10 cellular contexts compared by ENCODE assay signal in genomic region chr3:195550723-195551122, GRCh38. TPM values are rescaled to one million over a fixed set of nuclear protein-coding genes. Genes with fewer than 3 reads are reported as not detected.
A peak's percentile ranks its signal among the peaks of the same experiment; 100 is the strongest.
DNase-seq lines count a peak whose midpoint lies in the region; ATAC-seq and TF ChIP-seq lines count a peak whose summit lies in the region.
"Had no signal": no experiment of that assay in that cellular context is flagged by ENCODE, and none has a peak within 500 bp of the region (broad histone marks: within the 10 kb centered on the region; RNA-seq: fewer than 3 reads in every experiment).

No MANE protein-coding gene starts in this region.

- in situ Hi-C loops in G401 (cut with HindIII; ENCODE audit: low sequenced_read_pairs): no loop called here

- no peaks in the 10 kb centered on the region for H3K27me3 Mint-ChIP-seq in activated CD8-positive, alpha-beta T cell treated with anti-CD3 and anti-CD28 coated beads, Interleukin-2, amount 10 ng/mL, durations not matched to agents 7 days and 5 days (ENCODE audit: low read depth)
- peaks cover 15% of the 10 kb centered on the region for H3K27me3 Mint-ChIP-seq in progenitor cell of endocrine pancreas

- DNase-seq in Right ventricle myocardium superior (no peak), cardiac septum (ENCODE audit: low spot score) (no peak), left colon (no peak), vagina (ENCODE audit: extremely low spot score in 2 of 2) (no peak), progenitor cell of endocrine pancreas (ENCODE audit: low spot score, unreplicated experiment) (no peak), NCI-H446 (lab: John Stamatoyannopoulos, UW) (no peak), G401 (ENCODE audit: low spot score) (no peak)
- peak; percentile 57 for DNase-seq in activated CD8-positive, alpha-beta T cell treated with anti-CD3 and anti-CD28 coated beads, Interleukin-2, amount 10 ng/mL, durations not matched to agents 7 days and 5 days
- DNase-seq: NCI-H146 had no signal

- peak overlapping the region; percentile 93 for H3K27ac Mint-ChIP-seq in activated CD8-positive, alpha-beta T cell treated with anti-CD3 and anti-CD28 coated beads, Interleukin-2, amount 10 ng/mL, durations not matched to agents 7 days and 5 days
- no peak overlapping the region for H3K27ac Mint-ChIP-seq in progenitor cell of endocrine pancreas

- no peak for TF ChIP-seq POLR2A in vagina (IDR thresholded peaks at IDR 0.05)

- H3K36me3 ChIP-seq in vagina: no peaks in the 10 kb centered on the region
- H3K36me3 ChIP-seq: SJSA1 had no signal

- CTCF ChIA-PET in activated CD8-positive, alpha-beta T cell treated with anti-CD3 and anti-CD28 coated beads, Interleukin-2, amount 10 ng/mL, durations not matched to agents 7 days and 5 days (lab: Charles Lee): interaction anchor here (0.7 to 4.0 kb wide), 11 partner anchors 8 to 868 kb away, joined by 3 to 29 read pairs (median 3); partner anchors contain the start of gene XXYLT1

- H3K9me3 Mint-ChIP-seq in activated CD8-positive, alpha-beta T cell treated with anti-CD3 and anti-CD28 coated beads, Interleukin-2, amount 10 ng/mL, durations not matched to agents 7 days and 5 days (ENCODE audit: insufficient read depth): peaks cover 4% of the 10 kb centered on the region
- no peaks in the 10 kb centered on the region for H3K9me3 Mint-ChIP-seq in progenitor cell of endocrine pancreas (ENCODE audit: low read depth)

- H3K9me3 ChIP-seq in vagina: no peaks in the 10 kb centered on the region
- H3K9me3 ChIP-seq: SJSA1 had no signal

- intact Hi-C loops in Right ventricle myocardium superior (cut with DNase I) (no loop called here), cardiac septum (cut with DNase I) (no loop called here), left colon (cut with DNase I, micrococcal nuclease) (no loop called here), vagina (cut with DNase I) (no loop called here)

- H3K27ac ChIP-seq in vagina: peak overlapping the region; percentile 39
- H3K27ac ChIP-seq: SJSA1 had no signal

- POLR2A ChIA-PET in activated CD8-positive, alpha-beta T cell treated with anti-CD3 and anti-CD28 coated beads, Interleukin-2, amount 10 ng/mL, durations not matched to agents 7 days and 5 days (lab: Charles Lee): interaction anchor here (0.8 to 2.5 kb wide), 10 partner anchors 7 to 279 kb away, joined by 3 to 21 read pairs (median 4); partner anchors contain the start of genes ACAP2, PPP1R2 and XXYLT1

- H3K27me3 ChIP-seq in vagina: no peaks in the 10 kb centered on the region
- H3K27me3 ChIP-seq: SJSA1 had no signal

- peaks cover 30% of the 10 kb centered on the region for H3K4me1 ChIP-seq in vagina

- peaks cover 76% of the 10 kb centered on the region for H3K4me1 Mint-ChIP-seq in activated CD8-positive, alpha-beta T cell treated with anti-CD3 and anti-CD28 coated beads, Interleukin-2, amount 10 ng/mL, durations not matched to agents 7 days and 5 days (ENCODE audit: low read depth)
- peaks cover 17% of the 10 kb centered on the region for H3K4me1 Mint-ChIP-seq in progenitor cell of endocrine pancreas (ENCODE audit: low read depth)

- H3K4me3 ChIP-seq in vagina: no peak overlapping the region
- H3K4me3 ChIP-seq: SJSA1 had no signal

- H3K36me3 Mint-ChIP-seq in activated CD8-positive, alpha-beta T cell treated with anti-CD3 and anti-CD28 coated beads, Interleukin-2, amount 10 ng/mL, durations not matched to agents 7 days and 5 days (ENCODE audit: low read depth): peaks cover 3% of the 10 kb centered on the region
- H3K36me3 Mint-ChIP-seq in progenitor cell of endocrine pancreas (ENCODE audit: insufficient read depth): no peaks in the 10 kb centered on the region

- peak overlapping the region; percentile 65 for H3K4me3 Mint-ChIP-seq in activated CD8-positive, alpha-beta T cell treated with anti-CD3 and anti-CD28 coated beads, Interleukin-2, amount 10 ng/mL, durations not matched to agents 7 days and 5 days
- H3K4me3 Mint-ChIP-seq in progenitor cell of endocrine pancreas (ENCODE audit: low read depth): no peak overlapping the region

- ATAC-seq in Right ventricle myocardium superior (ENCODE audit: poor library complexity): peak; percentile 45
- peak; percentile 48 for ATAC-seq in activated CD8-positive, alpha-beta T cell treated with anti-CD3 and anti-CD28 coated beads, Interleukin-2, amount 10 ng/mL, durations not matched to agents 7 days and 5 days
- peak; percentile 39 for ATAC-seq in left colon

- TF ChIP-seq CTCF in vagina (IDR thresholded peaks at IDR 0.05) (no peak), progenitor cell of endocrine pancreas (IDR thresholded peaks at IDR 0.05; ENCODE audit: unreplicated experiment) (no peak)

RNA-seq across cellular contexts. Expression of gene PPP1R2, which starts 7.6 kb away (rescaled TPM):
- total RNA-seq in Right ventricle myocardium superior (28.2 TPM), cardiac septum (53.6 TPM), left colon (10 to 100 TPM; 41.1 to 50.5 TPM), vagina (98.0 TPM), progenitor cell of endocrine pancreas (17.5 and 22.6 TPM in 2 replicates)
- 10 to 100 TPM; 72.0 to 72.6 TPM for total RNA-seq in activated CD8-positive, alpha-beta T cell treated with anti-CD3 and anti-CD28 coated beads, Interleukin-2, amount 10 ng/mL, durations not matched to agents 7 days and 5 days
- total RNA-seq in G401 (2014; rRNA removed; shearing (Covaris generic)): 103 and 133 TPM in 2 replicates

RNA-seq across cellular contexts. Expression of gene APOD, which starts 33.0 kb away (rescaled TPM):
- 322 TPM for total RNA-seq in Right ventricle myocardium superior
- total RNA-seq in cardiac septum: 692 TPM
- not detected for total RNA-seq in activated CD8-positive, alpha-beta T cell treated with anti-CD3 and anti-CD28 coated beads, Interleukin-2, amount 10 ng/mL, durations not matched to agents 7 days and 5 days
- 10 to 100 TPM; 20.5 to 27.4 TPM for total RNA-seq in left colon
- 549 TPM for total RNA-seq in vagina
- total RNA-seq in progenitor cell of endocrine pancreas: not detected in 2 replicates
- 1.3 and 2.9 TPM in 2 replicates for total RNA-seq in G401 (2014; rRNA removed; shearing (Covaris generic))
- total RNA-seq: SJSA1 had no signal

Comparison
In these comparisons a context has a peak if more than half of its experiments do, and no peak if none do; other contexts are left out.
1. RNA of gene APOD, which starts 33.0 kb away (total RNA-seq): 692 TPM in cardiac septum (single experiment), 549 TPM in vagina (single experiment) and 322 TPM in Right ventricle myocardium superior (single experiment); 20.5 to 27.4 TPM in left colon, 1.3 to 2.9 TPM in G401, not detected in activated CD8-positive, alpha-beta T cell treated with anti-CD3 and anti-CD28 coated beads, Interleukin-2, amount 10 ng/mL, durations not matched to agents 7 days and 5 days and not detected in progenitor cell of endocrine pancreas; every median in the first group is over 10 times any median in the second.
2. Peak in every context shown above with its lines, with median percentiles within 50 percentile points of each other: ATAC-seq.